In genomic region chr3:197216169-197216860, GRCh38 we compare ENCODE assay signal across 12 cellular contexts.
DNase-seq lines count a peak whose midpoint lies in the region; ATAC-seq, FAIRE-seq and TF ChIP-seq lines count a peak whose summit lies in the region.
"Had no signal": no experiment of that assay in that cellular context is flagged by ENCODE, and none has a peak within 500 bp of the region (broad histone marks: within the 10 kb centered on the region; RNA-seq: fewer than 3 reads in every experiment).

No MANE protein-coding gene starts in this region.

- peaks cover 90% of the 10 kb centered on the region for H3K79me2 ChIP-seq in endothelial cell of umbilical vein (ENCODE audit: control insufficient read depth, insufficient read depth, low read length)

- no peaks in the 10 kb centered on the region for H3K9me1 ChIP-seq in endothelial cell of umbilical vein (replicated peaks; ENCODE audit: control insufficient read depth, extremely low read depth, insufficient read depth, low read length)

- no TSS peak for BruUV-seq in Panc1 (replicated peaks; lab: Mats Ljungman, UMichigan)
- no TSS peak for BruUV-seq in endothelial cell of umbilical vein (replicated peaks; lab: Mats Ljungman, UMichigan)

- peaks cover 7% of the 10 kb centered on the region for H3K9me3 Mint-ChIP-seq in nephron
- H3K9me3 Mint-ChIP-seq in stimulated activated effector memory CD8-positive, alpha-beta T cell treated with anti-CD3 and anti-CD28 coated beads, Interleukin-12 subunit alpha, Interleukin-12 subunit beta, amount 100 ng/mL, for 72 hours, result peaks cover 3% of the 10 kb centered on the region

- H4K20me1 ChIP-seq in endothelial cell of umbilical vein (replicated peaks; ENCODE audit: control insufficient read depth, extremely low read depth, insufficient read depth, low read length), result peaks cover 4% of the 10 kb centered on the region

- dilution Hi-C loops in endothelial cell of umbilical vein (cut with MboI; ENCODE audit: extremely low pct_ligation_motif_present, low sequenced_read_pairs), result no loop called here

- no peaks in the 10 kb centered on the region for H3K36me3 ChIP-seq in BJ (ENCODE audit: control insufficient read depth, insufficient read depth, low read length)
- H3K36me3 ChIP-seq in Panc1 (ENCODE audit: control insufficient read depth, insufficient read depth, low read length), result no peaks in the 10 kb centered on the region
- no peaks in the 10 kb centered on the region for H3K36me3 ChIP-seq in endothelial cell of umbilical vein (ENCODE audit: control insufficient read depth in 2 of 2, extremely low read depth in 1 of 2, insufficient read depth in 2 of 2, low read length in 2 of 2)

- no peak overlapping the region for H2AFZ ChIP-seq in endothelial cell of umbilical vein (ENCODE audit: low read depth, low read length)
- H2AFZ ChIP-seq: parathyroid adenoma had no signal

- H3K27ac ChIP-seq in Panc1 (ENCODE audit: low read length), result no peak overlapping the region
- peak overlapping the region; percentile 43 for H3K27ac ChIP-seq in endothelial cell of umbilical vein (ENCODE audit: insufficient read depth, low read depth, low read length)
- H3K27ac ChIP-seq: parathyroid adenoma had no signal

- peaks cover 22% of the 10 kb centered on the region for H3K4me1 Mint-ChIP-seq in nephron
- peaks cover 27% of the 10 kb centered on the region for H3K4me1 Mint-ChIP-seq in stimulated activated effector memory CD8-positive, alpha-beta T cell treated with anti-CD3 and anti-CD28 coated beads, Interleukin-12 subunit alpha, Interleukin-12 subunit beta, amount 100 ng/mL, for 72 hours

- H3K4me3 ChIP-seq in BJ (ENCODE audit: low read depth, low read length), result no peak overlapping the region
- no peak overlapping the region for H3K4me3 ChIP-seq in Panc1 (ENCODE audit: low read depth in 2 of 2, low read length in 2 of 2)
- no peak overlapping the region for H3K4me3 ChIP-seq in endothelial cell of umbilical vein (replicated peaks in 1 of 3; ENCODE audit: insufficient read depth in 1 of 3, low read depth in 1 of 3, low read length in 3 of 3)

- CTCF ChIA-PET in BJ (lab: Yijun Ruan, JAX), result interaction anchor here (0.6 kb wide), 1 partner anchor 307 kb away, joined by 3 read pairs; no protein-coding TSS in a partner anchor
- CTCF ChIA-PET in Panc1 (lab: Charles Lee), result no interaction called here
- CTCF ChIA-PET in endothelial cell of umbilical vein (lab: Charles Lee), result interaction anchor here (0.8 to 1.5 kb wide), 5 partner anchors 8 to 383 kb away, joined by 3 to 4 read pairs (median 3); no protein-coding TSS in a partner anchor

- ATAC-seq in Panc1 (peak; percentile 45; the same call in 1 of the 2 replicates), GM21825 (IDR thresholded peaks at IDR 0.05; ENCODE audit: unreplicated experiment) (no peak)
- no peak for ATAC-seq in stimulated activated effector memory CD8-positive, alpha-beta T cell treated with anti-CD3 and anti-CD28 coated beads, Interleukin-12 subunit alpha, Interleukin-12 subunit beta, amount 100 ng/mL, for 72 hours

- DNase-seq in BJ (ENCODE audit: low read depth), result peak; percentile 39
- DNase-seq in Panc1 (ENCODE audit: low read depth, low spot score), result no peak
- peak; percentile 74 for DNase-seq in endothelial cell of umbilical vein (ENCODE audit: low read depth, low spot score)
- no peak for DNase-seq in nucleus accumbens (lab: John Stamatoyannopoulos, UW)
- no peak for DNase-seq in central memory CD4-positive, alpha-beta T cell
- no peak for DNase-seq in stimulated activated effector memory CD8-positive, alpha-beta T cell treated with anti-CD3 and anti-CD28 coated beads, Interleukin-12 subunit alpha, Interleukin-12 subunit beta, amount 100 ng/mL, for 72 hours (ENCODE audit: low spot score in 2 of 2)
- DNase-seq: activated CD4-positive, alpha-beta T cell treated with anti-CD3 and anti-CD28 coated beads for 4 hours; activated naive CD4-positive, alpha-beta T cell; CD4-positive, alpha-beta T cell had no signal

- no peak overlapping the region for H3K9ac ChIP-seq in endothelial cell of umbilical vein (replicated peaks; ENCODE audit: extremely low read depth, insufficient read depth, low read length)
- H3K9ac ChIP-seq: parathyroid adenoma had no signal

- H3K4me2 ChIP-seq in endothelial cell of umbilical vein (ENCODE audit: insufficient read depth, low read length), result no peak overlapping the region

- no peak for FAIRE-seq in endothelial cell of umbilical vein (lab: Jason Lieb, UNC)

- TF ChIP-seq CTCF in BJ (IDR thresholded peaks at IDR 0.05; ENCODE audit: insufficient read depth, low read depth, low read length) (no peak), Panc1 (IDR thresholded peaks at IDR 0.05) (no peak), endothelial cell of umbilical vein (IDR thresholded peaks at IDR 0.05; ENCODE audit: extremely low read depth in 1 of 2, insufficient read depth in 1 of 2, low read depth in 1 of 2, low read length in 2 of 2) (no peak), nephron (IDR thresholded peaks at IDR 0.05; ENCODE audit: unreplicated experiment in 3 of 3) (no peak)

- H3K4me1 ChIP-seq in Panc1 (ENCODE audit: control insufficient read depth, insufficient read depth, low read length), result peaks cover 10% of the 10 kb centered on the region; the same call in 1 of the 2 replicates
- H3K4me1 ChIP-seq in endothelial cell of umbilical vein (ENCODE audit: control insufficient read depth, extremely low read depth, insufficient read depth, low read length), result peaks cover 21% of the 10 kb centered on the region
- H3K4me1 ChIP-seq: parathyroid adenoma had no signal

- H3K27ac Mint-ChIP-seq in nephron, result peak overlapping the region; percentile 5 to 75 (median 67)
- H3K27ac Mint-ChIP-seq in stimulated activated effector memory CD8-positive, alpha-beta T cell treated with anti-CD3 and anti-CD28 coated beads, Interleukin-12 subunit alpha, Interleukin-12 subunit beta, amount 100 ng/mL, for 72 hours, result no peak overlapping the region
- H3K27ac Mint-ChIP-seq: CD4-positive, alpha-beta T cell had no signal

- no peak overlapping the region for H3K4me3 Mint-ChIP-seq in nephron
- no peak overlapping the region for H3K4me3 Mint-ChIP-seq in stimulated activated effector memory CD8-positive, alpha-beta T cell treated with anti-CD3 and anti-CD28 coated beads, Interleukin-12 subunit alpha, Interleukin-12 subunit beta, amount 100 ng/mL, for 72 hours
- H3K4me3 Mint-ChIP-seq: CD4-positive, alpha-beta T cell had no signal

- no peaks in the 10 kb centered on the region for H3K9me3 ChIP-seq in Panc1 (ENCODE audit: control insufficient read depth, insufficient read depth, low read depth, low read length)
- H3K9me3 ChIP-seq in endothelial cell of umbilical vein (replicated peaks; ENCODE audit: control insufficient read depth, insufficient read depth, low read length), result no peaks in the 10 kb centered on the region

- H3K36me3 Mint-ChIP-seq in nephron (ENCODE audit: low read depth), result peaks cover 19% of the 10 kb centered on the region
- no peaks in the 10 kb centered on the region for H3K36me3 Mint-ChIP-seq in stimulated activated effector memory CD8-positive, alpha-beta T cell treated with anti-CD3 and anti-CD28 coated beads, Interleukin-12 subunit alpha, Interleukin-12 subunit beta, amount 100 ng/mL, for 72 hours

- intact Hi-C loops in Panc1 (cut with micrococcal nuclease; ENCODE audit: unreplicated experiment) (no loop called here), endothelial cell of umbilical vein (cut with micrococcal nuclease) (no loop called here)

- H3K27me3 ChIP-seq in BJ (ENCODE audit: control insufficient read depth, insufficient read depth, low read length), result no peaks in the 10 kb centered on the region
- no peaks in the 10 kb centered on the region for H3K27me3 ChIP-seq in Panc1 (ENCODE audit: control insufficient read depth, insufficient read depth, low read length)
- H3K27me3 ChIP-seq in endothelial cell of umbilical vein (ENCODE audit: control insufficient read depth in 2 of 2, insufficient read depth in 2 of 2, low read length in 2 of 2), result no peaks in the 10 kb centered on the region

- POLR2A ChIA-PET in BJ (lab: Charles Lee), result no interaction called here
- POLR2A ChIA-PET in Panc1 (lab: Charles Lee), result no interaction called here
- POLR2A ChIA-PET in endothelial cell of umbilical vein (lab: Charles Lee), result no interaction called here

- no peaks in the 10 kb centered on the region for H3K27me3 Mint-ChIP-seq in nephron (ENCODE audit: low read depth)
- H3K27me3 Mint-ChIP-seq: CD4-positive, alpha-beta T cell had no signal

- in situ Hi-C loops in Panc1 (cut with HindIII; ENCODE audit: low pct_unique_long_range_greater_than_20kb, low sequenced_read_pairs), result no loop called here

- TF ChIP-seq POLR2A in endothelial cell of umbilical vein (IDR thresholded peaks at IDR 0.05; ENCODE audit: low read depth, low read length), result no peak

TF ChIP-seq in endothelial cell of umbilical vein, 7 proteins besides CTCF, POLR2A, EP300 and RAD21:
- TF ChIP-seq POLR2AphosphoS5 (IDR thresholded peaks at IDR 0.05; ENCODE audit: insufficient read depth, low read depth, low read length) (no peak), FOS (IDR thresholded peaks at IDR 0.05; ENCODE audit: borderline replicate concordance, insufficient read depth, low read length) (peak; percentile 46), JUN (IDR thresholded peaks at IDR 0.05; ENCODE audit: borderline replicate concordance, insufficient read depth, insufficient read length, low read depth) (peak; percentile 22), MAX (IDR thresholded peaks at IDR 0.05; ENCODE audit: insufficient read depth, insufficient read length) (no peak), GATA2 (IDR thresholded peaks at IDR 0.05; ENCODE audit: insufficient read depth, insufficient read length, low read depth, low read length) (peak; percentile 31), EZH2 (IDR thresholded peaks at IDR 0.05; ENCODE audit: borderline replicate concordance, low read depth, low read length, severe bottlenecking) (no peak), MYC (IDR thresholded peaks at IDR 0.05; ENCODE audit: low read depth, low read length) (no peak)

Comparison
In these comparisons a context has a peak if more than half of its experiments do, and no peak if none do; other contexts are left out.
1. DNase-seq: peak in BJ (single experiment) and endothelial cell of umbilical vein (single experiment); none in Panc1 (single experiment), nucleus accumbens (0 of 56), central memory CD4-positive, alpha-beta T cell (single experiment) and stimulated activated effector memory CD8-positive, alpha-beta T cell treated with anti-CD3 and anti-CD28 coated beads, Interleukin-12 subunit alpha, Interleukin-12 subunit beta, amount 100 ng/mL, for 72 hours (0 of 2).